1 cellular context compared by ENCODE assay signal in the genomic region with DNA sequence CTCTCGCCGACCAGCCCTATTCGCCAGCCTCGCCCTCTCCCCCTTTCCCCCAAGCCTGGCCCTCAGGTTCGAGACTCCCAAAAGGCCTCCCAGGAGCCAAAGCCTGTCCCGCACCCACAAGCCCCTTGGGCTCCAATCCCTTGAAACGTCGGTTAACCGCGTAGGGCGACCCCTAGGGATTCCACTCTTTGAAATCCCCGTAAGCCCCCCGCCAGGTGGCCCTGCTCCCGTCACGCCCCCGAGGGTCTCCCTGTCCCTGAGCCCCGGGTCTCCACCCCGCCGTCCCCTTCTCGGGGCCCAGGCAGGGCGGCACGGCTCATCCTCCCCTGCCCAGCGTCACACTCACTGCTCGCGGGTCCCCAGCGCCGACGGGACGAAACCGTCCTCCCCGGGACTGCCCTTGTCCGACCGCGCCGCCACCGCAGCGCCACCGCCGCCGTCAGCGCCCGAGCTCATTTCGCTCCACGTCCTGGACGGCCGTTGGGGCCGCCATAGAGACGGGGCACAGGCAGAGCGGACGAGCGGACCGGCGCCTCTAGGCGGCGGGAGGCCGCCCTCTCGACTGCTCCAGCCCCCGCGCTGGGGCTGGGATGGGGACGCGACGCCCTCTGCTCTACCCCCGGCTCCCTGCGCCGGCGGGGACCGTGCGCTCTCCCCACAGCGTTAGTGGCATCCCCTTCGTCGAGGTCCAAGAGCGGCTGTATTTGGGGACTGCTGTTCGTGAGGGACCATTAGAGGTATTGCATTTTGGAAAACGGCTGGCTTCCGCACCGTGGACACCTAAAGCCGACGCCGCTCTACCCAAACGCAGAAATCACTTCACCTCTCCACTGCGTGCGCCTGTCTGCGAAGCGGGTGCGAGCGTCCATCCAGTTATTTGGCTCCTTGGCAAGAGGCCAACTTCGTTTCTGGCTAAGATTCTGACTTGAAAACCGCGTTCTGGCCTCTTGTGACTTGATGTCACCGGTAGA.
A peak's percentile ranks its signal among the peaks of the same experiment; 100 is the strongest.
TF ChIP-seq lines count a peak whose summit lies in the region.

Gene EEF1AKMT2 (minus strand): TSS at position 510 of the 971 bp plus-strand sequence. CDS start 54 bp downstream, at position 456.

TF ChIP-seq in HEK293, 187 proteins besides CTCF, POLR2A, EP300 and RAD21 (continued from another document and continues in another):
- TF ChIP-seq ZBTB10 (tag by site-specific recombination; IDR thresholded peaks at IDR 0.05) (no peak; the same call in none of the 2 replicates), ZNF707 (tag by site-specific recombination; IDR thresholded peaks at IDR 0.05) (no peak), ZNF510 (tag by site-specific recombination; IDR thresholded peaks at IDR 0.05; ENCODE audit: insufficient replicate concordance) (no peak), ZBTB17 (tag by site-specific recombination; IDR thresholded peaks at IDR 0.05) (no peak; the same call in 1 of the 2 replicates), ZNF26 (tag by site-specific recombination; IDR thresholded peaks at IDR 0.05) (no peak), ZSCAN23 (tag by site-specific recombination; IDR thresholded peaks at IDR 0.05) (no peak), KLF9 (tag by site-specific recombination; IDR thresholded peaks at IDR 0.05; ENCODE audit: low read depth) (peak; percentile 76), ZNF521 (tag by site-specific recombination; IDR thresholded peaks at IDR 0.05) (no peak), ZNF416 (tag by site-specific recombination; IDR thresholded peaks at IDR 0.05) (no peak), ZNF266 (tag by site-specific recombination; IDR thresholded peaks at IDR 0.05; ENCODE audit: low read depth) (no peak), ZNF146 (tag by site-specific recombination; IDR thresholded peaks at IDR 0.05) (no peak), KLF1 (tag by site-specific recombination; IDR thresholded peaks at IDR 0.05) (no peak), ZNF48 (tag by site-specific recombination; IDR thresholded peaks at IDR 0.05) (no peak), ZNF132 (tag by site-specific recombination; IDR thresholded peaks at IDR 0.05; ENCODE audit: borderline replicate concordance) (no peak), ZNF157 (tag by site-specific recombination; IDR thresholded peaks at IDR 0.05) (no peak), ZNF341 (tag by site-specific recombination; IDR thresholded peaks at IDR 0.05; ENCODE audit: low read depth) (peak; percentile 94), ZBTB48 (tag by site-specific recombination; IDR thresholded peaks at IDR 0.05) (peak; percentile 61; the same call in 1 of the 2 replicates), ZBTB26 (tag by site-specific recombination; optimal IDR thresholded peaks at IDR 0.05) (peak; percentile 82), ZNF785 (tag by site-specific recombination; IDR thresholded peaks at IDR 0.05) (peak; percentile 83; the same call in 1 of the 2 replicates), GLI2 (tag by site-specific recombination; IDR thresholded peaks at IDR 0.05; ENCODE audit: borderline replicate concordance, low read depth) (no peak), SCRT2 (tag by site-specific recombination; IDR thresholded peaks at IDR 0.05) (no peak), ATF2 (tag by site-specific recombination; IDR thresholded peaks at IDR 0.05; ENCODE audit: low read depth) (0 out of 2 replicates have a peak, but pooled peaks have one; percentile 9), YY1 (tag by site-specific recombination; IDR thresholded peaks at IDR 0.05) (peak; percentile 87), ZNF248 (tag by site-specific recombination; IDR thresholded peaks at IDR 0.05) (no peak), ZNF140 (tag by site-specific recombination; IDR thresholded peaks at IDR 0.05) (no peak), ZBTB21 (tag by site-specific recombination; IDR thresholded peaks at IDR 0.05) (no peak), ZNF366 (tag by site-specific recombination; conservative IDR thresholded peaks at IDR 0.05) (no peak; the same call in 1 of the 2 replicates), REPIN1 (tag by site-specific recombination; IDR thresholded peaks at IDR 0.05; ENCODE audit: low read depth) (no peak; the same call in 1 of the 2 replicates), ZBTB8A (tag by site-specific recombination; IDR thresholded peaks at IDR 0.05) (peak; percentile 78), ZNF404 (tag by site-specific recombination; IDR thresholded peaks at IDR 0.05) (no peak), ZNF114 (tag by site-specific recombination; IDR thresholded peaks at IDR 0.05) (no peak), ZNF311 (tag by site-specific recombination; IDR thresholded peaks at IDR 0.05; ENCODE audit: borderline replicate concordance) (no peak), ZNF280C (tag by site-specific recombination; IDR thresholded peaks at IDR 0.05) (no peak), FEZF1 (tag by site-specific recombination; IDR thresholded peaks at IDR 0.05) (peak; percentile 5; the same call in 1 of the 2 replicates), ZNF701 (tag by site-specific recombination; IDR thresholded peaks at IDR 0.05) (no peak), ZNF292 (tag by site-specific recombination; IDR thresholded peaks at IDR 0.05; ENCODE audit: borderline replicate concordance, low read depth) (no peak)
- TF ChIP-seq, protein P1, sequence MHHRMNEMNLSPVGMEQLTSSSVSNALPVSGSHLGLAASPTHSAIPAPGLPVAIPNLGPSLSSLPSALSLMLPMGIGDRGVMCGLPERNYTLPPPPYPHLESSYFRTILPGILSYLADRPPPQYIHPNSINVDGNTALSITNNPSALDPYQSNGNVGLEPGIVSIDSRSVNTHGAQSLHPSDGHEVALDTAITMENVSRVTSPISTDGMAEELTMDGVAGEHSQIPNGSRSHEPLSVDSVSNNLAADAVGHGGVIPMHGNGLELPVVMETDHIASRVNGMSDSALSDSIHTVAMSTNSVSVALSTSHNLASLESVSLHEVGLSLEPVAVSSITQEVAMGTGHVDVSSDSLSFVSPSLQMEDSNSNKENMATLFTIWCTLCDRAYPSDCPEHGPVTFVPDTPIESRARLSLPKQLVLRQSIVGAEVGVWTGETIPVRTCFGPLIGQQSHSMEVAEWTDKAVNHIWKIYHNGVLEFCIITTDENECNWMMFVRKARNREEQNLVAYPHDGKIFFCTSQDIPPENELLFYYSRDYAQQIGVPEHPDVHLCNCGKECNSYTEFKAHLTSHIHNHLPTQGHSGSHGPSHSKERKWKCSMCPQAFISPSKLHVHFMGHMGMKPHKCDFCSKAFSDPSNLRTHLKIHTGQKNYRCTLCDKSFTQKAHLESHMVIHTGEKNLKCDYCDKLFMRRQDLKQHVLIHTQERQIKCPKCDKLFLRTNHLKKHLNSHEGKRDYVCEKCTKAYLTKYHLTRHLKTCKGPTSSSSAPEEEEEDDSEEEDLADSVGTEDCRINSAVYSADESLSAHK (tag by site-specific recombination; IDR thresholded peaks at IDR 0.05): no peak; the same call in 1 of the 2 replicates
- TF ChIP-seq, protein P2, sequence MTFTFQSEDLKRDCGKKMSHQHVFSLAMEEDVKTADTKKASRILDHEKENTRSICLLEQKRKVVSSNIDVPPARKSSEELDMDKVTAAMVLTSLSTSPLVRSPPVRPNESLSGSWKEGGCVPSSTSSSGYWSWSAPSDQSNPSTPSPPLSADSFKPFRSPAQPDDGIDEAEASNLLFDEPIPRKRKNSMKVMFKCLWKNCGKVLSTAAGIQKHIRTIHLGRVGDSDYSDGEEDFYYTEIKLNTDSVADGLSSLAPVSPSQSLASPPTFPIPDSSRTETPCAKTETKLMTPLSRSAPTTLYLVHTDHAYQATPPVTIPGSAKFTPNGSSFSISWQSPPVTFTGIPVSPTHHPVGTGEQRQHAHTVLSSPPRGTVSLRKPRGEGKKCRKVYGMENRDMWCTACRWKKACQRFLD (tag by site-specific recombination; IDR thresholded peaks at IDR 0.05): no peak
- TF ChIP-seq, protein P3, sequence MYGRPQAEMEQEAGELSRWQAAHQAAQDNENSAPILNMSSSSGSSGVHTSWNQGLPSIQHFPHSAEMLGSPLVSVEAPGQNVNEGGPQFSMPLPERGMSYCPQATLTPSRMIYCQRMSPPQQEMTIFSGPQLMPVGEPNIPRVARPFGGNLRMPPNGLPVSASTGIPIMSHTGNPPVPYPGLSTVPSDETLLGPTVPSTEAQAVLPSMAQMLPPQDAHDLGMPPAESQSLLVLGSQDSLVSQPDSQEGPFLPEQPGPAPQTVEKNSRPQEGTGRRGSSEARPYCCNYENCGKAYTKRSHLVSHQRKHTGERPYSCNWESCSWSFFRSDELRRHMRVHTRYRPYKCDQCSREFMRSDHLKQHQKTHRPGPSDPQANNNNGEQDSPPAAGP (tag by site-specific recombination; IDR thresholded peaks at IDR 0.05): peak; percentile 90
- TF ChIP-seq, protein P4, sequence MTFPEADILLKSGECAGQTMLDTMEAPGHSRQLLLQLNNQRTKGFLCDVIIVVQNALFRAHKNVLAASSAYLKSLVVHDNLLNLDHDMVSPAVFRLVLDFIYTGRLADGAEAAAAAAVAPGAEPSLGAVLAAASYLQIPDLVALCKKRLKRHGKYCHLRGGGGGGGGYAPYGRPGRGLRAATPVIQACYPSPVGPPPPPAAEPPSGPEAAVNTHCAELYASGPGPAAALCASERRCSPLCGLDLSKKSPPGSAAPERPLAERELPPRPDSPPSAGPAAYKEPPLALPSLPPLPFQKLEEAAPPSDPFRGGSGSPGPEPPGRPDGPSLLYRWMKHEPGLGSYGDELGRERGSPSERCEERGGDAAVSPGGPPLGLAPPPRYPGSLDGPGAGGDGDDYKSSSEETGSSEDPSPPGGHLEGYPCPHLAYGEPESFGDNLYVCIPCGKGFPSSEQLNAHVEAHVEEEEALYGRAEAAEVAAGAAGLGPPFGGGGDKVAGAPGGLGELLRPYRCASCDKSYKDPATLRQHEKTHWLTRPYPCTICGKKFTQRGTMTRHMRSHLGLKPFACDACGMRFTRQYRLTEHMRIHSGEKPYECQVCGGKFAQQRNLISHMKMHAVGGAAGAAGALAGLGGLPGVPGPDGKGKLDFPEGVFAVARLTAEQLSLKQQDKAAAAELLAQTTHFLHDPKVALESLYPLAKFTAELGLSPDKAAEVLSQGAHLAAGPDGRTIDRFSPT (tag by site-specific recombination; IDR thresholded peaks at IDR 0.05): 0 out of 2 replicates have a peak, but pooled peaks have one; percentile 13
